In the genomic region with DNA sequence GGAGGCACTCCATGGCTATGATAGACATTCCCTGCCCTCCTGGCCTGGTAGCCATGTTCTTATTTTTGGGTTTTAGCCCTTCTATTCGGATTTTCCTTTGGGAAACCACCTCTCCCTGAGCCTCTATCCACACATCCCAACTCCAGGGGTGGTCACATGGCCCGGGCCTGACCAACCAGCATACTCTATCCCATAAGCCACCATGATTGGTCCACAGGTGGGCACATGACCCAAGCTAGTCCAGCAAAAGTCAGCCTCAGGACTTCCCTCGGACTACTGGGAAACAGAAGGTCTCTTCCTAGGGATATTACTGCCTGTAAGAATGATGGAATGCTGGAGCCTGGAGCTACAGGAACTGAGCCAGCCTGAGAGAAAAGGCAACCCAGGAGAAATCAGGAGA, we compare ENCODE assay signal across 17 cellular contexts. TPM values are rescaled to one million over a fixed set of nuclear protein-coding genes. Genes with fewer than 3 reads are reported as not detected.
DNase-seq lines count a peak whose midpoint lies in the region; ATAC-seq, FAIRE-seq and TF ChIP-seq lines count a peak whose summit lies in the region.
"Had no signal": no experiment of that assay in that cellular context is flagged by ENCODE, and none has a peak within 500 bp of the region (broad histone marks: within the 10 kb centered on the region; RNA-seq: fewer than 3 reads in every experiment).

No MANE protein-coding gene starts in this region.

- no peak overlapping the region for H3K4ac ChIP-seq in IMR-90 (ENCODE audit: low read depth, low read length)
- H3K4ac ChIP-seq in H1 (replicated peaks; ENCODE audit: insufficient read length, low read depth, low read length): no peak overlapping the region

- TF ChIP-seq RAD21 in IMR-90 (IDR thresholded peaks at IDR 0.05; ENCODE audit: low read length) (no peak), H1 (IDR thresholded peaks at IDR 0.05 in 1 of 2, conservative IDR thresholded peaks at IDR 0.05 in 1 of 2; ENCODE audit: low read depth in 2 of 2, low read length in 2 of 2) (no peak)

- no peak overlapping the region for H2AK9ac ChIP-seq in IMR-90 (replicated peaks; ENCODE audit: low read depth, low read length, poor library complexity)

- H3K23me2 ChIP-seq in H1 (ENCODE audit: low read depth, low read length): no peaks in the 10 kb centered on the region

- no peak overlapping the region for H3K56ac ChIP-seq in IMR-90 (ENCODE audit: extremely low read depth, insufficient read depth, low read length)
- no peak overlapping the region for H3K56ac ChIP-seq in H1 (replicated peaks; ENCODE audit: insufficient read length, low read depth, low read length)

- H4K5ac ChIP-seq in IMR-90 (ENCODE audit: low read depth, low read length) (no peak overlapping the region), H1 (ENCODE audit: insufficient read length, low read depth, low read length) (no peak overlapping the region)

- H3K4me1 ChIP-seq in IMR-90 (ENCODE audit: control insufficient read depth, insufficient read depth, low read length) (no peaks in the 10 kb centered on the region), H1 (replicated peaks in 1 of 4; ENCODE audit: control insufficient read depth in 3 of 4, insufficient read depth in 4 of 4, low read length in 3 of 4) (peaks cover 0 to 3% (median 0%) of the 10 kb centered on the region in 4 experiments; a peak in 2 of 7 replicates), muscle layer of duodenum (ENCODE audit: control insufficient read depth in 1 of 2, insufficient read depth in 2 of 2, low read length in 2 of 2) (peaks cover 6 to 52% of the 10 kb centered on the region in 2 donors), tibial nerve (peaks cover 0 to 71% (median 30%) of the 10 kb centered on the region in 4 donors), right atrium auricular region (peaks cover 0 to 4% of the 10 kb centered on the region in 2 donors), HAP-1 (no peaks in the 10 kb centered on the region)

- no peaks in the 10 kb centered on the region for H3K9me1 ChIP-seq in IMR-90 (ENCODE audit: insufficient read depth, low read length)

- no TSS peak for BruUV-seq in IMR-90 (replicated peaks; lab: Mats Ljungman, UMichigan)

- ATAC-seq in IMR-90 (ENCODE audit: low read depth): no peak
- no peak for ATAC-seq in effector memory CD8-positive, alpha-beta T cell (replicated peaks)

- H2AK5ac ChIP-seq in IMR-90 (ENCODE audit: low read depth, low read length) (no peak overlapping the region), H1 (ENCODE audit: low read depth, low read length) (no peak overlapping the region)

- in situ Hi-C loops in IMR-90 (cut with MboI; ENCODE audit: low sequenced_read_pairs) (no loop called here), HAP-1 (cut with MboI; ENCODE audit: low sequenced_read_pairs) (no loop called here)

- H4K8ac ChIP-seq in IMR-90 (ENCODE audit: low read depth in 2 of 2, low read length in 2 of 2) (no peak overlapping the region), H1 (ENCODE audit: extremely low read depth, insufficient read depth, low read length) (no peak overlapping the region)

- no peak for TF ChIP-seq POLR2A in IMR-90 (IDR thresholded peaks at IDR 0.05; ENCODE audit: low read depth, low read length)
- TF ChIP-seq POLR2A in H1 (IDR thresholded peaks at IDR 0.05; ENCODE audit: control extremely low read depth in 1 of 2, low read depth in 2 of 2, low read length in 2 of 2): no peak
- no peak for TF ChIP-seq POLR2A in tibial nerve (IDR thresholded peaks at IDR 0.05)

- peaks cover 15 to 47% of the 10 kb centered on the region in 2 donors for H3K27me3 Mint-ChIP-seq in effector memory CD8-positive, alpha-beta T cell

- no CpG with 5 or more reads among the region's 3 CpGs for whole genome bisulfite sequencing in IMR-90 (ENCODE audit: extremely low coverage in 2 of 2, insufficient read length in 1 of 2), 2 experiments
- WGBS in H1 (ENCODE audit: extremely low coverage in 1 of 2, insufficient coverage in 1 of 2, insufficient read length in 1 of 2, insufficient replicate concordance in 2 of 2, low coverage in 1 of 2, low lambda C conversion rate in 2 of 2, missing lambda C conversion rate in 1 of 2), 2 experiments: 90% methylated on average over 3 of the region's 3 CpGs; no CpG with 5 or more reads in 1 of the 2 experiments
- 57 to 66% methylated on average over 3 of the region's 3 CpGs for WGBS in tibial nerve, 2 donors

- H3K4me3 ChIP-seq in IMR-90 (ENCODE audit: insufficient read depth, low read depth, low read length): no peak overlapping the region
- no peak overlapping the region for H3K4me3 ChIP-seq in H1 (ENCODE audit: extremely low read depth in 1 of 4, insufficient read depth in 2 of 4, low read depth in 3 of 4, low read length in 4 of 4)
- no peak overlapping the region for H3K4me3 ChIP-seq in muscle layer of duodenum (ENCODE audit: low read depth in 1 of 2, low read length in 2 of 2)
- H3K4me3 ChIP-seq in tibial nerve: no peak overlapping the region
- H3K4me3 ChIP-seq in right atrium auricular region: no peak overlapping the region
- no peak overlapping the region for H3K4me3 ChIP-seq in HAP-1
- H3K4me3 ChIP-seq: GM23248 had no signal

- no peak overlapping the region for H2BK20ac ChIP-seq in IMR-90 (ENCODE audit: low read depth, low read length)
- no peak overlapping the region for H2BK20ac ChIP-seq in H1 (ENCODE audit: low read length)

- no peak overlapping the region for H2BK12ac ChIP-seq in H1 (ENCODE audit: low read depth, low read length)

- intact Hi-C loops in IMR-90 (cut with micrococcal nuclease): no loop called here

- dilution Hi-C loops in IMR-90 (cut with HindIII; ENCODE audit: low sequenced_read_pairs, unreplicated experiment): no loop called here

- CTCF ChIA-PET in IMR-90 (lab: Yijun Ruan, JAX) (no interaction called here), H1 (lab: Charles Lee; ENCODE audit: partially characterized antibody) (interaction anchor here (0.6 to 2.0 kb wide), 7 partner anchors 14 to 120 kb away, joined by 3 to 6 read pairs (median 4); no protein-coding TSS in a partner anchor)

- H2BK15ac ChIP-seq in IMR-90 (ENCODE audit: low read depth, low read length) (no peak overlapping the region), H1 (ENCODE audit: low read length) (no peak overlapping the region)

- H3K27me3 ChIP-seq in IMR-90 (ENCODE audit: control insufficient read depth, insufficient read depth, low read length) (no peaks in the 10 kb centered on the region), H1 (replicated peaks in 1 of 4; ENCODE audit: control insufficient read depth in 3 of 4, extremely low read depth in 1 of 4, insufficient read depth in 3 of 4, low read length in 3 of 4) (no peaks in the 10 kb centered on the region), muscle layer of duodenum (ENCODE audit: low read depth, low read length) (no peaks in the 10 kb centered on the region), tibial nerve (no peaks in the 10 kb centered on the region), right atrium auricular region (no peaks in the 10 kb centered on the region), HAP-1 (ENCODE audit: low read depth) (no peaks in the 10 kb centered on the region)

- no peak overlapping the region for H3K4me3 Mint-ChIP-seq in effector memory CD8-positive, alpha-beta T cell

- H2BK5ac ChIP-seq in IMR-90 (ENCODE audit: low read depth, low read length, poor library complexity, severe bottlenecking) (no peak overlapping the region), H1 (ENCODE audit: low read depth, low read length) (no peak overlapping the region)

- no peaks in the 10 kb centered on the region for H3K79me2 ChIP-seq in H1 (ENCODE audit: control insufficient read depth in 1 of 2, insufficient read depth in 2 of 2, low read length in 2 of 2)

- H4K91ac ChIP-seq in IMR-90 (ENCODE audit: insufficient read depth, low read depth, low read length): no peak overlapping the region
- no peak overlapping the region for H4K91ac ChIP-seq in H1 (replicated peaks; ENCODE audit: insufficient read length, low read length)

- TF ChIP-seq EP300 in H1 (IDR thresholded peaks at IDR 0.05; ENCODE audit: borderline replicate concordance in 1 of 2, low read depth in 2 of 2, low read length in 2 of 2) (no peak), tibial nerve (IDR thresholded peaks at IDR 0.05) (no peak)

- H4K20me1 ChIP-seq in IMR-90 (ENCODE audit: insufficient read depth, low read length) (no peaks in the 10 kb centered on the region), H1 (replicated peaks in 1 of 2; ENCODE audit: control insufficient read depth in 1 of 2, insufficient read depth in 2 of 2, low read length in 2 of 2) (no peaks in the 10 kb centered on the region)

- H2AFZ ChIP-seq in IMR-90 (replicated peaks; ENCODE audit: low read length, poor library complexity): no peak overlapping the region
- H2AFZ ChIP-seq in H1 (ENCODE audit: low read length): no peak overlapping the region
- H2AFZ ChIP-seq: GM23248 had no signal

- no peaks in the 10 kb centered on the region for H3K36me3 Mint-ChIP-seq in effector memory CD8-positive, alpha-beta T cell (ENCODE audit: insufficient read depth)

- H3K79me1 ChIP-seq in IMR-90 (ENCODE audit: low read depth in 1 of 2, low read length in 2 of 2) (no peaks in the 10 kb centered on the region), H1 (ENCODE audit: low read depth, low read length) (no peaks in the 10 kb centered on the region)

- H3K4me2 ChIP-seq in IMR-90 (ENCODE audit: low read depth, low read length): no peak overlapping the region
- H3K4me2 ChIP-seq in H1 (ENCODE audit: insufficient read depth in 1 of 2, low read depth in 2 of 2, low read length in 2 of 2): no peak overlapping the region

- H3K9me3 ChIP-seq in IMR-90 (ENCODE audit: control insufficient read depth, insufficient read depth, low read length) (peaks cover 13% of the 10 kb centered on the region), H1 (ENCODE audit: insufficient read depth in 2 of 2, low read depth in 1 of 2, low read length in 1 of 2) (no peaks in the 10 kb centered on the region), muscle layer of duodenum (ENCODE audit: control insufficient read depth in 1 of 2, low read length in 2 of 2) (no peaks in the 10 kb centered on the region), tibial nerve (no peaks in the 10 kb centered on the region), right atrium auricular region (no peaks in the 10 kb centered on the region), HAP-1 (no peaks in the 10 kb centered on the region)

- DNase-seq in IMR-90: no peak
- no peak for DNase-seq in H1 (ENCODE audit: low read depth in 1 of 2, low spot score in 2 of 2)
- DNase-seq in tibial nerve (ENCODE audit: low spot score in 2 of 2): no peak
- DNase-seq in right atrium auricular region (ENCODE audit: low spot score): no peak
- no peak for DNase-seq in HAP-1 (ENCODE audit: low spot score in 2 of 2)
- DNase-seq in effector memory CD8-positive, alpha-beta T cell: no peak
- DNase-seq: DMS79 treated with DMSO at 0.1 percent for 48 hours, GM23248, KG1, MV-4-11, NCI-H1694 treated with DMSO at 0.1 percent for 48 hours, NCI-H748 treated with DMSO at 0.1 percent for 48 hours, Right ventricle myocardium superior had no signal

- H3K18ac ChIP-seq in IMR-90 (ENCODE audit: low read depth, low read length): no peak overlapping the region
- H3K18ac ChIP-seq in H1 (ENCODE audit: extremely low read depth, low read length): no peak overlapping the region

- H3K9me3 Mint-ChIP-seq in effector memory CD8-positive, alpha-beta T cell: no peaks in the 10 kb centered on the region

- TF ChIP-seq CTCF in IMR-90 (conservative IDR thresholded peaks at IDR 0.05; ENCODE audit: low read depth, low read length) (no peak), H1 (IDR thresholded peaks at IDR 0.05; ENCODE audit: control extremely low read depth in 1 of 3, insufficient read depth in 1 of 3, low read depth in 1 of 3, low read length in 3 of 3) (no peak), tibial nerve (IDR thresholded peaks at IDR 0.05) (no peak), right atrium auricular region (IDR thresholded peaks at IDR 0.05) (no peak)

- H3K14ac ChIP-seq in IMR-90 (replicated peaks; ENCODE audit: low read depth, low read length): no peak overlapping the region
- no peak overlapping the region for H3K14ac ChIP-seq in H1 (ENCODE audit: insufficient read length)

- no peak overlapping the region for H3K9ac ChIP-seq in IMR-90 (ENCODE audit: low read depth, low read length)
- H3K9ac ChIP-seq in H1 (replicated peaks in 1 of 4; ENCODE audit: extremely low read depth in 1 of 4, low read depth in 3 of 4, low read length in 3 of 4): no peak overlapping the region
- H3K9ac ChIP-seq: GM23248 had no signal

- H3K36me3 ChIP-seq in IMR-90 (ENCODE audit: control insufficient read depth, insufficient read depth, low read length): no peaks in the 10 kb centered on the region
- peaks cover 0 to 5% (median 0%) of the 10 kb centered on the region in 4 experiments; a peak in 2 of 8 replicates for H3K36me3 ChIP-seq in H1 (ENCODE audit: control insufficient read depth in 2 of 4, insufficient read depth in 4 of 4, low read length in 3 of 4)
- H3K36me3 ChIP-seq in muscle layer of duodenum (ENCODE audit: control insufficient read depth in 1 of 2, insufficient read depth in 2 of 2, low read length in 2 of 2): peaks cover 8 to 11% of the 10 kb centered on the region in 2 donors
- H3K36me3 ChIP-seq in tibial nerve: peaks cover 0 to 47% (median 0%) of the 10 kb centered on the region in 3 donors
- no peaks in the 10 kb centered on the region for H3K36me3 ChIP-seq in right atrium auricular region
- H3K36me3 ChIP-seq in HAP-1 (replicated peaks): peaks cover 32% of the 10 kb centered on the region

- H2BK120ac ChIP-seq in IMR-90 (ENCODE audit: low read depth, low read length): no peak overlapping the region
- no peak overlapping the region for H2BK120ac ChIP-seq in H1 (replicated peaks; ENCODE audit: low read depth, low read length)

- H3K27ac Mint-ChIP-seq in effector memory CD8-positive, alpha-beta T cell: no peak overlapping the region

- H3K4me1 Mint-ChIP-seq in effector memory CD8-positive, alpha-beta T cell (ENCODE audit: low read depth in 2 of 2): no peaks in the 10 kb centered on the region

- no peak overlapping the region for H3K23ac ChIP-seq in IMR-90 (ENCODE audit: low read depth, low read length)
- H3K23ac ChIP-seq in H1 (ENCODE audit: insufficient read length): no peak overlapping the region

- no peak for FAIRE-seq in H1 (lab: Jason Lieb, UNC)
- FAIRE-seq: D721Med had no signal

- POLR2A ChIA-PET in IMR-90 (lab: Charles Lee; ENCODE audit: unreplicated experiment) (no interaction called here), H1 (lab: Charles Lee; ENCODE audit: partially characterized antibody) (no interaction called here)

- no peak overlapping the region for H3K27ac ChIP-seq in IMR-90 (ENCODE audit: insufficient read depth, low read length)
- H3K27ac ChIP-seq in H1 (ENCODE audit: low read depth, low read length): no peak overlapping the region
- peak overlapping the region; percentile 35 for H3K27ac ChIP-seq in muscle layer of duodenum (ENCODE audit: low read length)
- H3K27ac ChIP-seq in tibial nerve: peak overlapping the region in 3 of 4 donors; percentile 23 to 92 (median 78)
- no peak overlapping the region for H3K27ac ChIP-seq in right atrium auricular region
- H3K27ac ChIP-seq: C4-2B, GM23248 had no signal

RNA-seq across cellular contexts. Expression of a gene that starts 12.5 kb away (rescaled TPM):
- total RNA-seq in IMR-90 (2012; rRNA removed): not detected in 2 replicates
- not detected in 2 replicates for polyA plus RNA-seq in IMR-90 (2012; rRNA removed)
- polyA plus RNA-seq in IMR-90 (2012; cell fraction: cytosol; rRNA removed): not detected in 2 replicates
- not detected in 2 replicates for polyA plus RNA-seq in IMR-90 (2012; cell fraction: nucleus; rRNA removed; ENCODE audit: low replicate concordance)
- total RNA-seq in H1 (2021; fragmentation: NEBNext Ultra II Directional; extraction: Animal tissue kit (Norgen Biotek cat#: 25700)): 3.9 and 4.5 TPM in 2 replicates
- polyA plus RNA-seq in H1 (2011; rRNA removed): 2.8 and 3.6 TPM in 2 replicates
- 1.8 TPM for polyA plus RNA-seq in H1 (2011; cell fraction: cytosol; rRNA removed)
- polyA plus RNA-seq in H1 (2011; cell fraction: nucleus; rRNA removed): 3.3 TPM
- 3.0 to 4.3 TPM (median 3.6 TPM) in 4 replicates for polyA plus RNA-seq in H1 (2012, experiment 1 of 2)
- polyA plus RNA-seq in H1 (2012, experiment 2 of 2): 3.8 TPM
- polyA plus RNA-seq in H1 (2013, experiment 1 of 2): 3.2 TPM
- polyA plus RNA-seq in H1 (2013, experiment 2 of 2): 3.4 TPM
- 1.8 and 2.8 TPM in 2 replicates for polyA minus RNA-seq in H1 (2011; rRNA and poly(A)+ RNA removed)
- 2.3 TPM for polyA minus RNA-seq in H1 (2011; cell fraction: cytosol; rRNA and poly(A)+ RNA removed)
- 2.1 TPM for polyA minus RNA-seq in H1 (2011; cell fraction: nucleus; rRNA and poly(A)+ RNA removed)
- total RNA-seq in tibial nerve: 10 to 100 TPM; 21.1 to 46.8 (median 35.3) TPM
- total RNA-seq in right atrium auricular region: 1 to 10 TPM; 2.2 to 4.1 TPM
- total RNA-seq: OCI-LY7 had no signal
- polyA plus RNA-seq: GM23248 had no signal

Comparison
In these comparisons a context has a peak if more than half of its experiments do, and no peak if none do; other contexts are left out.
1. H3K27ac ChIP-seq: peak in muscle layer of duodenum (single experiment) and tibial nerve (3 of 4); none in IMR-90 (single experiment), H1 (single experiment) and right atrium auricular region (0 of 2).